In the genomic region with DNA sequence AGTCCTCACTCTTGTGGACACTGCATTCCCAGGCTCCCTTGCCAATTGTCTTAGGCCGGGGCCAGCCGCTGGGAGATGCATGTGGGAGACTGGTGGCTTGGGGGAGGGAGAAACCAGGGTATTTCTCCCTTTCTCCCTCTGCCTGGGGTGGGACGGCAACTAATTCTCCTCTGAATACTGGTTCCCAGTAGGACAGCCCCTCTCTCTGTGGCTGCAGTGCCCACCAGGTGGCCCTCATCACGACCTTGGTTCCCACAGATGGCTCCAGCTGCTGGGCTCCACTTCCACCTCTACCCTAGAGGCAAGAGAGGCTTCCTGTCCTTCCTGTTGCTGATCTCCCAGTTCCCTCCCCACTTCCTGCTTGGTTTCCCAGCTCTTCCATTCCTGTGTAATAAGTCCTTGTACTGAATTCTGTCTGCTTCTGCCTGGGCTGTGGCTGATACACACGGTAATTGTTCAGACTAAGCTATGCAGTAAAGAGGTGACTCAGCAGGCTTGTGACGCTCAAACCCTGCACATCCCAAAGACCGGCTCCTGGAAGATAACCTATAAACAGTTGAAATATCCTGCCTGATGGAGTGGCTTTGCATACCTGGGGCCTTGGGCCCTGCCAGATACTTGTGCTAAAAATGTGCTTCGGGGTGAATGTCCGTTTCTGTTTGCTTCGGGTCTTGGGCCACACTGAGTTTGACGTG, we compare ENCODE assay signal across 8 cellular contexts. TPM values are rescaled to one million over a fixed set of nuclear protein-coding genes. Genes with fewer than 3 reads are reported as not detected.
DNase-seq lines count a peak whose midpoint lies in the region; ATAC-seq and TF ChIP-seq lines count a peak whose summit lies in the region.

No MANE protein-coding gene starts in this region.

- DNase-seq in Daoy (ENCODE audit: low read depth) = peak; percentile 86
- peak; percentile 80 for DNase-seq in NCI-H226
- peak; percentile 42 to 53 for DNase-seq in erythroblast (lab: John Stamatoyannopoulos, UW)
- no peak for DNase-seq in neuronal stem cell (ENCODE audit: low spot score)
- no peak for DNase-seq in sciatic nerve (ENCODE audit: low spot score)
- DNase-seq in stimulated activated naive CD4-positive, alpha-beta T cell (lab: John Stamatoyannopoulos, UW) = no peak
- DNase-seq in activated T-cell treated with anti-CD3 and anti-CD28 coated beads, Interleukin-2, amount 50 U/mL, for 48 hours = no peak

- no peaks in the 10 kb centered on the region for H3K9me3 ChIP-seq in neuronal stem cell (replicated peaks in 1 of 2; ENCODE audit: control insufficient read depth in 2 of 2, insufficient read depth in 1 of 2, low read depth in 1 of 2, low read length in 2 of 2)

- no peak for TF ChIP-seq POLR2A in erythroblast (IDR thresholded peaks at IDR 0.05; ENCODE audit: low read length)

- peak overlapping the region; percentile 5 for H3K27ac ChIP-seq in neuronal stem cell (replicated peaks; ENCODE audit: low read length)

- intact Hi-C loops in sciatic nerve (cut with DNase I) = no loop called here

- no peak overlapping the region for H3K4me3 ChIP-seq in neuronal stem cell (ENCODE audit: low read length in 2 of 2)

- H3K79me1 ChIP-seq in neuronal stem cell (ENCODE audit: low read depth, low read length) = no peaks in the 10 kb centered on the region

- H3K9ac ChIP-seq in neuronal stem cell (ENCODE audit: low read depth, low read length, poor library complexity) = no peak overlapping the region

- H3K36me3 ChIP-seq in neuronal stem cell (replicated peaks in 1 of 2; ENCODE audit: control insufficient read depth in 2 of 2, insufficient read depth in 2 of 2, low read length in 2 of 2) = no peaks in the 10 kb centered on the region

- H2BK120ac ChIP-seq in neuronal stem cell (ENCODE audit: low read depth, low read length) = no peak overlapping the region

- WGBS in neuronal stem cell (ENCODE audit: extremely low coverage in 2 of 2, insufficient read length in 2 of 2, insufficient replicate concordance in 1 of 2), 2 donors = no CpG with 5 or more reads among the region's 11 CpGs

- H4K91ac ChIP-seq in neuronal stem cell (ENCODE audit: low read depth, low read length, poor library complexity) = no peak overlapping the region

- peak overlapping the region; percentile 84 for H2AFZ ChIP-seq in neuronal stem cell (ENCODE audit: low read length)

- peak overlapping the region; percentile 25 for H3K18ac ChIP-seq in neuronal stem cell (ENCODE audit: low read length)

- H3K14ac ChIP-seq in neuronal stem cell (ENCODE audit: low read length) = no peak overlapping the region

- no peaks in the 10 kb centered on the region for H3K27me3 ChIP-seq in neuronal stem cell (ENCODE audit: control insufficient read depth in 3 of 3, insufficient read depth in 3 of 3, low read depth in 1 of 3, low read length in 3 of 3)

- H3K23ac ChIP-seq in neuronal stem cell (ENCODE audit: low read depth, low read length, poor library complexity) = no peak overlapping the region

- H4K8ac ChIP-seq in neuronal stem cell (ENCODE audit: low read depth, low read length) = no peak overlapping the region

- no peak overlapping the region for H2BK15ac ChIP-seq in neuronal stem cell (ENCODE audit: low read length)

- H3K4me2 ChIP-seq in neuronal stem cell (ENCODE audit: insufficient read depth, low read length, poor library complexity, severe bottlenecking) = no peak overlapping the region

- no peak overlapping the region for H3K4ac ChIP-seq in neuronal stem cell (ENCODE audit: low read length)

- H2BK12ac ChIP-seq in neuronal stem cell (ENCODE audit: low read length) = peak overlapping the region; percentile 1

- peaks cover 0 to 2% of the 10 kb centered on the region in 2 donors for H3K4me1 ChIP-seq in neuronal stem cell (ENCODE audit: control insufficient read depth in 2 of 2, insufficient read depth in 1 of 2, low read depth in 1 of 2, low read length in 2 of 2)

- ATAC-seq in sciatic nerve (no peak), GM19455 (IDR thresholded peaks at IDR 0.05; ENCODE audit: unreplicated experiment) (no peak)

- H2AK5ac ChIP-seq in neuronal stem cell (ENCODE audit: low read depth, low read length) = no peak overlapping the region

- H2BK5ac ChIP-seq in neuronal stem cell (ENCODE audit: low read length) = no peak overlapping the region

RNA-seq across cellular contexts. Expression of gene COPG1, which starts 20.4 kb away (rescaled TPM):
- 215 and 218 TPM in 2 replicates for total RNA-seq in Daoy (2014; rRNA removed; shearing (Covaris generic))
- polyA plus RNA-seq in neuronal stem cell (2013, experiment 1 of 2) = 32.7 TPM
- polyA plus RNA-seq in neuronal stem cell (2013, experiment 2 of 2) = 33.9 TPM
- 111 TPM for total RNA-seq in sciatic nerve

RNA-seq across cellular contexts. Expression of gene CNBP, which starts 45.3 kb away (rescaled TPM):
- total RNA-seq in Daoy (2014; rRNA removed; shearing (Covaris generic)) = 520 and 547 TPM in 2 replicates
- polyA plus RNA-seq in neuronal stem cell (2013, experiment 1 of 2) = 379 TPM
- 385 TPM for polyA plus RNA-seq in neuronal stem cell (2013, experiment 2 of 2)
- total RNA-seq in sciatic nerve = 321 TPM

RNA-seq across cellular contexts. Expression of gene HMCES, which starts 49.6 kb away (rescaled TPM):
- total RNA-seq in Daoy (2014; rRNA removed; shearing (Covaris generic)) = 30.0 and 35.8 TPM in 2 replicates
- 26.8 TPM for polyA plus RNA-seq in neuronal stem cell (2013, experiment 1 of 2)
- polyA plus RNA-seq in neuronal stem cell (2013, experiment 2 of 2) = 25.4 TPM
- total RNA-seq in sciatic nerve = 36.6 TPM

Comparison
In these comparisons a context has a peak if more than half of its experiments do, and no peak if none do; other contexts are left out.
1. DNase-seq: peak in Daoy (single experiment), NCI-H226 (single experiment) and erythroblast (2 of 2); none in neuronal stem cell (single experiment), sciatic nerve (single experiment), stimulated activated naive CD4-positive, alpha-beta T cell (0 of 6) and activated T-cell treated with anti-CD3 and anti-CD28 coated beads, Interleukin-2, amount 50 U/mL, for 48 hours (0 of 2).